ENCODE assay signal across 22 cellular contexts in the genomic region with DNA sequence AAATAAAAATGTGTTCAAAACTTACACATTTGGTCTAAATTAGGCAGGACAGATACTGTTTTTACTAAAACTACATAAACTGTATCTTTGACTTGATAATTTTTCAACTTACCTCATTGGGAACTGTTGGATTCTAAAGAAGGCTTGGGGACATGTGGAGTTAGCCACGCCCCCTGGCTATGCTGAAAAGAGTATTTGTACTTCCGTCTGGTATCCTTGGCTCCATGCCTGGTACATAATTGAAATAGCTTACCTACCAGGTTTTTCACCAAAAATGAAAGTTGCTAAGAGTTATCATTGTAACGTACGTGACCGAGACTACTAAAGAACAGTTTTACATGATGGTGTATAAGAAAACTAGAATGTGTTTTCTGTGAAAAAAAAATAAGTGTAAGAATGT.
DNase-seq lines count a peak whose midpoint lies in the region; ATAC-seq and TF ChIP-seq lines count a peak whose summit lies in the region.
"Had no signal": no experiment of that assay in that cellular context is flagged by ENCODE, and none has a peak within 500 bp of the region (broad histone marks: within the 10 kb centered on the region; RNA-seq: fewer than 3 reads in every experiment).

No MANE protein-coding gene starts in this region.

- TF ChIP-seq CTCF in MCF 10A (IDR thresholded peaks at IDR 0.05; ENCODE audit: unreplicated experiment), result no peak
- TF ChIP-seq CTCF in breast epithelium (IDR thresholded peaks at IDR 0.05), result no peak
- no peak for TF ChIP-seq CTCF in fibroblast of pulmonary artery (IDR thresholded peaks at IDR 0.05; ENCODE audit: low read length, missing control alignments)
- TF ChIP-seq CTCF in transverse colon (IDR thresholded peaks at IDR 0.05), result no peak
- TF ChIP-seq CTCF in upper lobe of right lung (IDR thresholded peaks at IDR 0.05), result no peak

- CTCF ChIA-PET in MCF 10A (lab: Yijun Ruan, JAX), result interaction anchor here (1.0 kb wide), 1 partner anchor 17 kb away, joined by 3 read pairs; no protein-coding TSS in a partner anchor

- H3K4me1 ChIP-seq in breast epithelium (no peaks in the 10 kb centered on the region), transverse colon (no peaks in the 10 kb centered on the region), upper lobe of right lung (no peaks in the 10 kb centered on the region)
- H3K4me1 ChIP-seq: adrenal gland, right atrium auricular region, testis had no signal

- no peaks in the 10 kb centered on the region for H3K27me3 ChIP-seq in breast epithelium
- H3K27me3 ChIP-seq in transverse colon, result no peaks in the 10 kb centered on the region
- no peaks in the 10 kb centered on the region for H3K27me3 ChIP-seq in upper lobe of right lung
- H3K27me3 ChIP-seq: adrenal gland, right atrium auricular region, testis had no signal

- intact Hi-C loops in MCF 10A (cut with micrococcal nuclease), result no loop called here
- intact Hi-C loops in breast epithelium (cut with DNase I; ENCODE audit: low total_unique reads), result no loop called here
- intact Hi-C loops in transverse colon (cut with DNase I; ENCODE audit: low total_unique reads), result no loop called here
- intact Hi-C loops in upper lobe of right lung (cut with DNase I), result no loop called here

- H3K4me3 ChIP-seq in breast epithelium (no peak overlapping the region), fibroblast of pulmonary artery (replicated peaks; ENCODE audit: low read depth, low read length) (no peak overlapping the region), transverse colon (no peak overlapping the region), upper lobe of right lung (no peak overlapping the region)
- H3K4me3 ChIP-seq: adrenal gland, lung, right atrium auricular region, testis had no signal

- no peaks in the 10 kb centered on the region for H3K4me1 Mint-ChIP-seq in MCF 10A (ENCODE audit: insufficient read depth, unreplicated experiment)
- H3K4me1 Mint-ChIP-seq: stimulated activated effector memory CD8-positive, alpha-beta T cell treated with anti-CD3 and anti-CD28 coated beads, Interleukin-12 subunit alpha, Interleukin-12 subunit beta, amount 100 ng/mL, for 72 hours; T-cell had no signal

- peak; percentile 51 for DNase-seq in MCF 10A (ENCODE audit: unreplicated experiment)
- no peak for DNase-seq in breast epithelium (ENCODE audit: low spot score in 2 of 2)
- DNase-seq in RPMI8226, result peak; percentile 90
- DNase-seq in fibroblast of pulmonary artery (ENCODE audit: low read depth), result peak; percentile 48
- peak; percentile 22 for DNase-seq in transverse colon
- no peak for DNase-seq in G401 (ENCODE audit: low spot score)
- no peak for DNase-seq in upper lobe of right lung
- no peak for DNase-seq in islet precursor cell
- DNase-seq: activated CD4-positive, alpha-beta T cell treated with anti-CD3 and anti-CD28 coated beads, Interleukin-2, amount 50 U/mL, for 1 hour; activated CD8-positive, alpha-beta memory T cell treated with anti-CD3 and anti-CD28 coated beads, Interleukin-2, amount 50 U/mL, for 48 hours; activated gamma-delta T cell; adrenal gland; effector CD8-positive, alpha-beta T cell; GOT3; NCI-H2227 treated with DMSO at 0.1 percent for 48 hours; occipital lobe; stimulated activated CD4-positive, alpha-beta T cell treated with anti-CD3 and anti-CD28 coated beads, Interleukin-15, amount 100 ng/mL, for 24 hours; T-cell; testis had no signal

- H3K4me3 Mint-ChIP-seq in MCF 10A (ENCODE audit: unreplicated experiment), result no peak overlapping the region
- H3K4me3 Mint-ChIP-seq: stimulated activated effector memory CD8-positive, alpha-beta T cell treated with anti-CD3 and anti-CD28 coated beads, Interleukin-12 subunit alpha, Interleukin-12 subunit beta, amount 100 ng/mL, for 72 hours; T-cell had no signal

- H3K9me3 ChIP-seq in breast epithelium, result peaks cover 6 to 9% of the 10 kb centered on the region in 2 donors
- no peaks in the 10 kb centered on the region for H3K9me3 ChIP-seq in transverse colon
- peaks cover 3% of the 10 kb centered on the region for H3K9me3 ChIP-seq in upper lobe of right lung
- H3K9me3 ChIP-seq: adrenal gland, testis had no signal

- H3K27ac ChIP-seq in breast epithelium (no peak overlapping the region), transverse colon (no peak overlapping the region), upper lobe of right lung (no peak overlapping the region)
- H3K27ac ChIP-seq: adrenal gland, right atrium auricular region, testis had no signal

- WGBS in transverse colon (ENCODE audit: low coverage in 1 of 2), 2 donors, result 49 to 73% methylated on average over 5 of the region's 5 CpGs

- TF ChIP-seq EP300 in transverse colon (IDR thresholded peaks at IDR 0.05; ENCODE audit: low read depth), result no peak

- POLR2A ChIA-PET in MCF 10A (lab: Yijun Ruan, JAX), result interaction anchor here (0.6 to 1.4 kb wide), 2 partner anchors 16 to 18 kb away, joined by 3 read pairs; no protein-coding TSS in a partner anchor

- H3K9me3 Mint-ChIP-seq in MCF 10A (ENCODE audit: unreplicated experiment), result no peaks in the 10 kb centered on the region

- no peaks in the 10 kb centered on the region for H3K27me3 Mint-ChIP-seq in MCF 10A (ENCODE audit: insufficient read depth, unreplicated experiment)
- H3K27me3 Mint-ChIP-seq: T-cell had no signal

- no peaks in the 10 kb centered on the region for H3K36me3 Mint-ChIP-seq in MCF 10A (ENCODE audit: insufficient read depth, unreplicated experiment)
- H3K36me3 Mint-ChIP-seq: stimulated activated effector memory CD8-positive, alpha-beta T cell treated with anti-CD3 and anti-CD28 coated beads, Interleukin-12 subunit alpha, Interleukin-12 subunit beta, amount 100 ng/mL, for 72 hours; T-cell had no signal

- ATAC-seq in upper lobe of right lung, result no peak
- ATAC-seq: stimulated activated effector memory CD8-positive, alpha-beta T cell treated with anti-CD3 and anti-CD28 coated beads, Interleukin-12 subunit alpha, Interleukin-12 subunit beta, amount 100 ng/mL, for 72 hours; T-cell had no signal

- H3K27ac Mint-ChIP-seq in MCF 10A (ENCODE audit: low read depth, unreplicated experiment), result no peak overlapping the region
- H3K27ac Mint-ChIP-seq: stimulated activated effector memory CD8-positive, alpha-beta T cell treated with anti-CD3 and anti-CD28 coated beads, Interleukin-12 subunit alpha, Interleukin-12 subunit beta, amount 100 ng/mL, for 72 hours; T-cell had no signal

- TF ChIP-seq POLR2A in breast epithelium (IDR thresholded peaks at IDR 0.05) (no peak), transverse colon (IDR thresholded peaks at IDR 0.05) (no peak)

- H3K36me3 ChIP-seq in breast epithelium (no peaks in the 10 kb centered on the region), transverse colon (no peaks in the 10 kb centered on the region), upper lobe of right lung (no peaks in the 10 kb centered on the region)
- H3K36me3 ChIP-seq: adrenal gland, right atrium auricular region had no signal

- no TSS peak for BruUV-seq in MCF 10A (replicated peaks; lab: Mats Ljungman, UMichigan)

- in situ Hi-C loops in transverse colon (cut with MboI; ENCODE audit: low pct_ligation_motif_present in 1 of 4, low pct_unique_long_range_greater_than_20kb in 1 of 4, low sequenced_read_pairs in 3 of 4), result no loop called here
- in situ Hi-C loops in G401 (cut with HindIII; ENCODE audit: low sequenced_read_pairs), result no loop called here

Comparison
In these comparisons a context has a peak if more than half of its experiments do, and no peak if none do; other contexts are left out.
1. DNase-seq: peak in MCF 10A (single experiment), RPMI8226 (single experiment), fibroblast of pulmonary artery (single experiment) and transverse colon (single experiment); none in breast epithelium (0 of 2), G401 (single experiment), upper lobe of right lung (single experiment) and islet precursor cell (single experiment).